In the genomic region with DNA sequence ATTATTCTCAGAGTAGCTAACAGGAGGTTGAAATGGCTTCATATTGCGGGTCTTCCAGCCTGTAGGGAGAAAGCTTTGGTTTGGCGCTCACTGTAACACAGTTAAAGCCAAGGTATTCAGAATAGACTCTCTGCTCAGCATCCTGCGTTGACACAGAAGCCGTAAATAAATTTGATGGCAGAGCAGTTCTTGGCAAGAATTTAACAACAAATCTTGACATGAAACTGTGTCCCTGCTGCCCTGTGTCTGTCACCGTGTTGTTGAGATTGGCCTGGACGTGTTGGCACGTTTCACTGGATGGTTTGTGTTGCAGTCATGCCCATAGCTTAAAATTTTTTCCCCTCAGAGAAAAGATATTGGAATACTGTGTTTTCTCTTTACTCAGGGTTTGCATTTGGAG, we compare ENCODE assay signal across 26 cellular contexts.
"Had no signal": no experiment of that assay in that cellular context is flagged by ENCODE, and none has a peak within 500 bp of the region (broad histone marks: within the 10 kb centered on the region; RNA-seq: fewer than 3 reads in every experiment).

No MANE protein-coding gene starts in this region.

- H3K4me2 ChIP-seq: neural progenitor cell had no signal

- H3K27me3 ChIP-seq: body of pancreas, gastrocnemius medialis, neural progenitor cell, right lobe of liver, uterus had no signal

- H2AFZ ChIP-seq: neural progenitor cell, parathyroid adenoma had no signal

- H3K4me1 ChIP-seq: body of pancreas, lower lobe of right lung, parathyroid adenoma, right lobe of liver, uterus had no signal

- DNase-seq: activated CD4-positive, alpha-beta T cell treated with anti-CD3 and anti-CD28 coated beads for 4 hours; activated CD4-positive, alpha-beta T cell treated with anti-CD3 and anti-CD28 coated beads, Interleukin-2, amount 50 U/mL, for 4 hours; activated effector memory CD4-positive, alpha-beta T cell treated with Interleukin-2 at 50 U/mL for 16 hours; activated naive CD4-positive, alpha-beta T cell treated with Interleukin-2 at 50 U/mL for 16 hours; aorta; body of pancreas; cerebellar nuclear complex; effector memory CD8-positive, alpha-beta T cell; erythroblast; gastrocnemius medialis; glutamatergic neuron; hippocampal formation; left colon; lower lobe of right lung; mesenchymal stem cell; natural killer cell; occipital lobe; right lobe of liver; stimulated activated CD4-positive, alpha-beta T cell treated with anti-CD3 and anti-CD28 coated beads, Interleukin-4, amount 100 ng/mL, for 1 hour; stimulated activated naive CD8-positive, alpha-beta T cell treated with anti-CD3 and anti-CD28 coated beads, Interleukin-15, Interleukin-2, amounts not matched to agents 100 U/mL and 50 U/mL, for 24 hours; substantia nigra; T-cell; uterus had no signal

- H3K36me3 ChIP-seq: gastrocnemius medialis, lower lobe of right lung, neural progenitor cell, right lobe of liver, uterus had no signal

- H3K9me3 ChIP-seq: body of pancreas, gastrocnemius medialis, lower lobe of right lung, right lobe of liver, uterus had no signal

- H3K4me3 ChIP-seq: body of pancreas, coronary artery, gastrocnemius medialis, lower lobe of right lung, neural progenitor cell, right lobe of liver, uterus had no signal

- H3K27ac ChIP-seq: body of pancreas, coronary artery, gastrocnemius medialis, lower lobe of right lung, neural progenitor cell, parathyroid adenoma, right lobe of liver, uterus had no signal
